ENCODE assay signal across 16 cellular contexts in the genomic region with DNA sequence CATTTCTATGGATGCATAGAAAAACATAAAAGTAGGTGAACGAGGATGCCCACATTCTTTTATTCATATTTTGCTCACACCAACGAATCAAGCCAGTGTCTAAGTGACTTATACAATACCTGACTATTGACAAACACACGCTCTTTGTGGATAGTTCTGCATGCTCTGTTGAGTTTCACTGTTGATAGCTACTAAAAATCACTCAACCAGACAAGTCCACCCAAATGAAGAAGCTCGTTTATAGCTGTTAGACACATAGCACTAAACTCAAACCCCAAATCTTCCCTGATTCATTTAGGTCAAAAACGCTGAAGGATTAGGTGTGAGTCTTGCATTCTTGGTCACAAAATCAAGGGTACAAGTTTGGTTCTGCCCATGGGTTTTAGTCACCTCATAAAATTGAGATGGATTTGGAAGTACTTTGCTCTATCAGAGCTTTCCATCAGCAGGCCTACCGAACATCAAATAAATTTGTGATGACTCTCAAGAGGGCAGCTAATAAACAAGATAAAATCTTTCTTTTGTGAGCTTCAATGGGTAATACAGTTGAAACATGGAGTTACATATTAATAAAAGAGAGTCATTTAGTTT.
"Had no signal": no experiment of that assay in that cellular context is flagged by ENCODE, and none has a peak within 500 bp of the region (broad histone marks: within the 10 kb centered on the region; RNA-seq: fewer than 3 reads in every experiment).

No MANE protein-coding gene starts in this region.

- ATAC-seq: activated CD8-positive, alpha-beta T cell treated with anti-CD3 and anti-CD28 coated beads for 36 hours; activated T-cell treated with anti-CD3 and anti-CD28 coated beads, Interleukin-2, amount 50 U/mL, for 4 hours; effector memory CD8-positive, alpha-beta T cell; gastroesophageal sphincter; heart right ventricle; left colon; right cardiac atrium had no signal

- DNase-seq: activated CD4-positive, alpha-beta T cell treated with anti-CD3 and anti-CD28 coated beads for 4 hours; activated CD8-positive, alpha-beta T cell treated with anti-CD3 and anti-CD28 coated beads for 36 hours; activated effector memory CD4-positive, alpha-beta T cell treated with Interleukin-2 at 50 U/mL for 16 hours; activated naive CD4-positive, alpha-beta T cell treated with anti-CD3 and anti-CD28 coated beads, Interleukin-2, amount 50 U/mL, for 16 hours; activated T-cell treated with anti-CD3 and anti-CD28 coated beads, Interleukin-2, amount 50 U/mL, for 4 hours; dermis blood vessel endothelial cell; effector memory CD8-positive, alpha-beta T cell; heart right ventricle; left colon; midbrain; right cardiac atrium; small intestine; stimulated activated CD4-positive, alpha-beta T cell treated with anti-CD3 and anti-CD28 coated beads, Interleukin-4, amount 100 ng/mL, for 24 hours; stimulated activated naive CD4-positive, alpha-beta T cell; uterus had no signal
